Comparison of ENCODE assay signal across 28 cellular contexts in genomic region chr22:20008221-20008995, GRCh38. TPM values are rescaled to one million over a fixed set of nuclear protein-coding genes. Genes with fewer than 3 reads are reported as not detected.
DNase-seq lines count a peak whose midpoint lies in the region; ATAC-seq, FAIRE-seq and TF ChIP-seq lines count a peak whose summit lies in the region.
"Had no signal": no experiment of that assay in that cellular context is flagged by ENCODE, and none has a peak within 500 bp of the region (broad histone marks: within the 10 kb centered on the region; RNA-seq: fewer than 3 reads in every experiment).

No MANE protein-coding gene starts in this region.

- H3K36me3 ChIP-seq in spleen: no peaks in the 10 kb centered on the region
- H3K36me3 ChIP-seq: neutrophil, prostate gland, transverse colon had no signal

- H3K9me3 ChIP-seq in spleen: peaks cover 3 to 13% (median 11%) of the 10 kb centered on the region in 8 donors
- H3K9me3 ChIP-seq: neutrophil, prostate gland had no signal

- intact Hi-C loops in spleen (cut with DNase I; ENCODE audit: low total_unique reads) (no loop called here), sciatic nerve (cut with DNase I) (loop anchor here (2.0 kb wide), 1 partner anchor 36 kb away; no protein-coding TSS in a partner anchor)

- TF ChIP-seq CTCF in spleen (IDR thresholded peaks at IDR 0.05 in 8 of 11, conservative IDR thresholded peaks at IDR 0.05 in 3 of 11): no peak

- peak; percentile 10 for ATAC-seq in esophagus mucosa
- no peak for ATAC-seq in HG02678 (IDR thresholded peaks at IDR 0.05; ENCODE audit: unreplicated experiment)
- no peak for ATAC-seq in GM19351 (IDR thresholded peaks at IDR 0.05; ENCODE audit: unreplicated experiment)
- no peak for ATAC-seq in sciatic nerve
- ATAC-seq: activated CD8-positive, alpha-beta memory T cell treated with anti-CD3 and anti-CD28 coated beads, Interleukin-2, amount 10 ng/mL, durations not matched to agents 7 days and 5 days; GM12878 had no signal

- TF ChIP-seq POLR2A in H54 (IDR thresholded peaks at IDR 0.05; ENCODE audit: low read depth, low read length) (no peak), spleen (IDR thresholded peaks at IDR 0.05) (no peak)

- H3K27ac ChIP-seq in spleen: peak overlapping the region in 7 of 8 donors; percentile 15 to 73 (median 65)
- H3K27ac ChIP-seq: BLaER1 treated with 17β-estradiol and CSF1 and Interleukin-3, amounts not matched to agents 10 nM and 100 nM; epithelial cell of prostate; neutrophil; PC-9; prostate gland; transverse colon had no signal

- no peak overlapping the region for H3K4me3 ChIP-seq in spleen
- H3K4me3 ChIP-seq: BLaER1 treated with 17β-estradiol and CSF1 and Interleukin-3, amounts not matched to agents 10 nM and 100 nM; GM12878; PC-9; prostate gland; transverse colon had no signal

- H3K27me3 ChIP-seq in spleen (replicated peaks in 1 of 7): no peaks in the 10 kb centered on the region
- H3K27me3 ChIP-seq: BLaER1 treated with 17β-estradiol and CSF1 and Interleukin-3, amounts not matched to agents 10 nM and 100 nM; transverse colon had no signal

- H3K4me1 ChIP-seq in spleen: peaks cover 1 to 49% (median 25%) of the 10 kb centered on the region in 6 donors
- H3K4me1 ChIP-seq: prostate gland, transverse colon had no signal

- FAIRE-seq in H54 (lab: Jason Lieb, UNC): peak; percentile 93
- FAIRE-seq: GM12878 had no signal

- DNase-seq in COLO668 (lab: John Stamatoyannopoulos, UW; ENCODE audit: unreplicated experiment): peak; percentile 8
- peak; percentile 92 for DNase-seq in H54 (ENCODE audit: insufficient read length, low spot score)
- peak; percentile 71 for DNase-seq in spleen
- DNase-seq in sciatic nerve (ENCODE audit: low spot score): no peak
- DNase-seq: activated CD4-positive, alpha-beta T cell treated with anti-CD3 and anti-CD28 coated beads, Interleukin-2, amount 10 ng/mL, durations not matched to agents 7 days and 5 days; activated CD8-positive, alpha-beta memory T cell treated with anti-CD3 and anti-CD28 coated beads, Interleukin-2, amount 10 ng/mL, durations not matched to agents 7 days and 5 days; activated T-cell treated with anti-CD3 and anti-CD28 coated beads, Interleukin-2, amount 50 U/mL, for 48 hours; head of caudate nucleus; HFFc6; kidney glomerular epithelial cell; mammary epithelial cell; NCI-H1092; NCI-H187; NCI-H2171 treated with DMSO at 0.1 percent for 48 hours; NCI-H524; PC-9; SHP77; SW 1271; T-helper 9 cell; transverse colon had no signal

- 90 to 93% (median 92%) methylated on average over 10 to 11 of the region's 11 CpGs for WGBS in spleen, 5 donors

RNA-seq across cellular contexts. Expression of gene ARVCF, which starts 8.2 kb away (rescaled TPM):
- total RNA-seq in esophagus mucosa (3.1 TPM), spleen (10 to 100 TPM; 18.1 to 96.7 (median 29.5) TPM), sciatic nerve (59.4 TPM)
- 10 to 100 TPM in 2 of 3 donors, 1 to 10 TPM in 1; 9.4 to 42.5 (median 10.4) TPM for polyA plus RNA-seq in spleen

RNA-seq across cellular contexts. Expression of gene TANGO2, which starts 12.5 kb away (rescaled TPM):
- total RNA-seq in esophagus mucosa (10.6 TPM), spleen (10 to 100 TPM; 35.9 to 72.2 (median 57.2) TPM), sciatic nerve (28.4 TPM)
- 10 to 100 TPM; 18.7 to 30.9 (median 21.6) TPM for polyA plus RNA-seq in spleen
